8 cellular contexts compared by ENCODE assay signal in genomic region chr16:27318399-27319256, GRCh38. TPM values are rescaled to one million over a fixed set of nuclear protein-coding genes. Genes with fewer than 3 reads are reported as not detected.
DNase-seq lines count a peak whose midpoint lies in the region; ATAC-seq, FAIRE-seq and TF ChIP-seq lines count a peak whose summit lies in the region.

No MANE protein-coding gene starts in this region.

- peaks cover 83% of the 10 kb centered on the region for H3K79me2 ChIP-seq in GM12878 (ENCODE audit: control insufficient read depth, insufficient read depth, low read length)

- peak overlapping the region; percentile 38 to 62 for H2BK12ac ChIP-seq in mesenchymal stem cell (ENCODE audit: low read length in 2 of 2)

- peak overlapping the region; percentile 40 for H4K91ac ChIP-seq in mesenchymal stem cell (ENCODE audit: low read length)

- peak overlapping the region; percentile 6 to 49 for H3K18ac ChIP-seq in mesenchymal stem cell (ENCODE audit: low read depth in 1 of 2, low read length in 2 of 2)

- H3K27me3 ChIP-seq in GM12878 (replicated peaks in 1 of 2; ENCODE audit: control insufficient read depth in 2 of 2, insufficient read depth in 2 of 2, low read length in 1 of 2): no peaks in the 10 kb centered on the region
- no peaks in the 10 kb centered on the region for H3K27me3 ChIP-seq in mesenchymal stem cell (ENCODE audit: control insufficient read depth in 1 of 2, insufficient read depth in 1 of 2, low read length in 2 of 2)

- H4K8ac ChIP-seq in mesenchymal stem cell (ENCODE audit: low read length): peak overlapping the region; percentile 38

- H2AK5ac ChIP-seq in mesenchymal stem cell (ENCODE audit: low read length, severe bottlenecking): peak overlapping the region; percentile 70

- H3K9me3 ChIP-seq in GM12878 (replicated peaks; ENCODE audit: control insufficient read depth, insufficient read depth, low read length) (no peaks in the 10 kb centered on the region), mesenchymal stem cell (ENCODE audit: control insufficient read depth, low read length) (no peaks in the 10 kb centered on the region)

- H4K20me1 ChIP-seq in GM12878 (ENCODE audit: control insufficient read depth, insufficient read depth): peaks cover 5% of the 10 kb centered on the region

- H3K27me3 Mint-ChIP-seq in T-cell: no peaks in the 10 kb centered on the region

- FAIRE-seq in GM12878 (lab: Jason Lieb, UNC): peak; percentile 75

- H3K36me3 ChIP-seq in GM12878 (ENCODE audit: control insufficient read depth in 2 of 2, insufficient read depth in 2 of 2, low read length in 1 of 2) (no peaks in the 10 kb centered on the region; a peak in 1 of 4 replicates), mesenchymal stem cell (ENCODE audit: control insufficient read depth in 1 of 2, insufficient read depth in 2 of 2, low read depth in 1 of 2, low read length in 2 of 2) (peaks cover 3 to 13% of the 10 kb centered on the region in 2 experiments)

- POLR2A ChIA-PET in T-cell (lab: Charles Lee): interaction anchor here (0.5 to 2.1 kb wide), 5 partner anchors 49 to 88 kb away, joined by 3 to 7 read pairs (median 4); no protein-coding TSS in a partner anchor
- POLR2A ChIA-PET in GM12878 (lab: Charles Lee): interaction anchor here (0.6 to 3.1 kb wide), 12 partner anchors 44 to 139 kb away, joined by 3 to 15 read pairs (median 5); partner anchors contain the start of genes IL21R and KDM8

- H3K14ac ChIP-seq in mesenchymal stem cell (ENCODE audit: low read length in 2 of 2): no peak overlapping the region

- peak overlapping the region; percentile 85 to 100 (median 94) for H3K4me3 Mint-ChIP-seq in T-cell

- no peak overlapping the region for H2BK15ac ChIP-seq in mesenchymal stem cell (ENCODE audit: low read depth, poor library complexity, severe bottlenecking)

- RAD21 ChIA-PET in GM12878 (lab: Charles Lee; ENCODE audit: unreplicated experiment): interaction anchor here (0.6 to 8.3 kb wide), 14 partner anchors 33 to 137 kb away, joined by 3 to 93 read pairs (median 4); no protein-coding TSS in a partner anchor

- BruUV-seq in GM12878 (replicated peaks; lab: Mats Ljungman, UMichigan): no TSS peak

- H3K27ac ChIP-seq in GM12878 (ENCODE audit: control insufficient read depth, insufficient read depth) (peak overlapping the region; percentile 45), mesenchymal stem cell (ENCODE audit: low read length, poor library complexity, severe bottlenecking) (peak overlapping the region; percentile 62)

- peak overlapping the region; percentile 45; the same call in 1 of the 2 replicates for H3K4me3 ChIP-seq in GM12878
- H3K4me3 ChIP-seq in mesenchymal stem cell (ENCODE audit: insufficient read depth in 1 of 2, low read depth in 1 of 2, low read length in 2 of 2): peak overlapping the region in 1 of 2 experiments; percentile 1

- peak overlapping the region; percentile 10 for H3K9ac ChIP-seq in GM12878 (ENCODE audit: control insufficient read depth, insufficient read depth, low read length)
- H3K9ac ChIP-seq in mesenchymal stem cell (ENCODE audit: low read length): no peak overlapping the region

- no peak overlapping the region for H2BK120ac ChIP-seq in mesenchymal stem cell (ENCODE audit: low read depth, low read length)

- H3K4me1 Mint-ChIP-seq in T-cell: peaks cover 84 to 88% (median 88%) of the 10 kb centered on the region in 3 donors

- H3K4me1 ChIP-seq in GM12878 (ENCODE audit: control insufficient read depth, insufficient read depth, low read length): peaks cover 30% of the 10 kb centered on the region
- H3K4me1 ChIP-seq in mesenchymal stem cell (ENCODE audit: control insufficient read depth, insufficient read depth, low read depth, low read length): peaks cover 38% of the 10 kb centered on the region

- CTCF ChIA-PET in T-cell (lab: Charles Lee): interaction anchor here in 1 of 2 donors (0.6 to 4.4 kb wide), 4 partner anchors 49 to 139 kb away, joined by 3 to 27 read pairs (median 5); no protein-coding TSS in a partner anchor
- CTCF ChIA-PET in GM12878 (lab: Yijun Ruan, JAX): interaction anchor here (0.9 to 9.0 kb wide), 10 partner anchors 17 to 138 kb away, joined by 3 to 119 read pairs (median 4); no protein-coding TSS in a partner anchor

- no peaks in the 10 kb centered on the region for H3K9me3 Mint-ChIP-seq in T-cell

- peak overlapping the region in 1 of 2 experiments; percentile 14 for H3K23ac ChIP-seq in mesenchymal stem cell (ENCODE audit: low read length in 2 of 2)

- no peak overlapping the region for H2BK5ac ChIP-seq in mesenchymal stem cell (ENCODE audit: low read depth, low read length, poor library complexity, severe bottlenecking)

- SMC1A ChIA-PET in GM12878 (lab: Charles Lee; ENCODE audit: uncharacterized antibody, unreplicated experiment): interaction anchor here (0.7 to 9.6 kb wide), 19 partner anchors 8 to 109 kb away, joined by 3 to 88 read pairs (median 4); no protein-coding TSS in a partner anchor

- 34% methylated on average over 18 of the region's 18 CpGs for WGBS in GM12878 (ENCODE audit: insufficient coverage, insufficient replicate concordance, low lambda C conversion rate, missing lambda C conversion rate)
- 52% methylated on average over 18 of the region's 18 CpGs for WGBS in mesenchymal stem cell

- TF ChIP-seq CTCF in GM12878 (IDR thresholded peaks at IDR 0.05 in 2 of 3, conservative IDR thresholded peaks at IDR 0.05 in 1 of 3; ENCODE audit: control insufficient read depth in 2 of 3, extremely low read depth in 1 of 3, insufficient read depth in 1 of 3, low read depth in 3 of 3, low read length in 3 of 3): no peak

- intact Hi-C loops in GM12878 (cut with micrococcal nuclease; ENCODE audit: unreplicated experiment): loop anchor here (5.0 kb wide), 2 partner anchors 49 to 51 kb away; partner anchors contain the start of gene NSMCE1

- TF ChIP-seq POLR2A in GM12878 (IDR thresholded peaks at IDR 0.05; ENCODE audit: low read depth, low read length): no peak

- peaks cover 21% of the 10 kb centered on the region for H3K36me3 Mint-ChIP-seq in T-cell

- ATAC-seq in GM18868 (IDR thresholded peaks at IDR 0.05; ENCODE audit: unreplicated experiment) (peak; percentile 45), T-cell (replicated peaks in 1 of 4) (peak; percentile 70 to 72 (median 70)), GM12878 (peak; percentile 40), HG03565 (IDR thresholded peaks at IDR 0.05; ENCODE audit: unreplicated experiment) (no peak)

- peak overlapping the region; percentile 94 to 99 for H3K27ac Mint-ChIP-seq in T-cell

- H3K4me2 ChIP-seq in GM12878 (ENCODE audit: control insufficient read depth, insufficient read depth) (peak overlapping the region; percentile 81), mesenchymal stem cell (ENCODE audit: low read length, poor library complexity, severe bottlenecking) (peak overlapping the region; percentile 36)

- DNase-seq in T-cell (peak in 32 of 34 experiments; percentile 12 to 59 (median 36)), GM12878 (ENCODE audit: low read depth, low spot score) (no peak), mesenchymal stem cell (peak; percentile 89), NCI-H2196 (lab: John Stamatoyannopoulos, UW; ENCODE audit: unreplicated experiment) (no peak), DMS114 treated with DMSO at 0.1 percent for 48 hours (lab: John Stamatoyannopoulos, UW; ENCODE audit: unreplicated experiment) (no peak)
- peak; percentile 35 to 67 for DNase-seq in stimulated activated CD8-positive, alpha-beta memory T cell treated with anti-CD3 and anti-CD28 coated beads, Interleukin-7, amount 100 ng/mL, for 48 hours (ENCODE audit: extremely low read depth in 1 of 2, low read depth in 1 of 2)

- in situ Hi-C loops in GM12878 (cut with MboI): loop anchor here (5.0 kb wide), 1 partner anchor 81 kb away; no protein-coding TSS in a partner anchor

- TF ChIP-seq RAD21 in GM12878 (IDR thresholded peaks at IDR 0.05; ENCODE audit: insufficient read depth, low read depth, low read length): no peak

- H2AFZ ChIP-seq in GM12878 (ENCODE audit: control insufficient read depth, low read depth, low read length) (no peak overlapping the region; the same call in 1 of the 2 replicates), mesenchymal stem cell (ENCODE audit: low read depth, low read length) (no peak overlapping the region)

- TF ChIP-seq EP300 in GM12878 (IDR thresholded peaks at IDR 0.05; ENCODE audit: borderline replicate concordance in 1 of 2, control insufficient read depth in 1 of 2, low read depth in 2 of 2, low read length in 2 of 2): no peak

- H3K79me1 ChIP-seq in mesenchymal stem cell (replicated peaks; ENCODE audit: low read length, poor library complexity, severe bottlenecking): peaks cover 3% of the 10 kb centered on the region

- H3K4ac ChIP-seq in mesenchymal stem cell (ENCODE audit: low read depth in 1 of 2, low read length in 2 of 2): peak overlapping the region in 1 of 2 experiments; percentile 5

RNA-seq across cellular contexts. Expression of gene IL4R, which starts 4.9 kb away (rescaled TPM):
- 100 to 1,000 TPM; 186 to 281 (median 221) TPM for total RNA-seq in T-cell
- total RNA-seq in GM12878 (2013; cell fraction: nucleolus; rRNA removed): 148 and 149 TPM in 2 replicates
- 36.5 and 39.0 TPM in 2 replicates for total RNA-seq in GM12878 (2014; rRNA removed)
- total RNA-seq in GM12878 (2014; rRNA removed; fragmentation: Illumina TruSeq; extraction: Trizol): 33.8 and 34.3 TPM in 2 replicates
- total RNA-seq in GM12878 (2021): 69.5 and 70.4 TPM in 2 replicates
- 13.1 TPM for polyA plus RNA-seq in GM12878 (2011; ENCODE audit: low read depth)
- 42.8 and 69.2 TPM in 2 replicates for polyA plus RNA-seq in GM12878 (2011; rRNA removed)
- 69.2 and 84.8 TPM in 2 replicates for polyA plus RNA-seq in GM12878 (2011; cell fraction: cytosol; rRNA removed)
- 107 and 118 TPM in 2 replicates for polyA plus RNA-seq in GM12878 (2011; cell fraction: nucleus; rRNA removed)
- polyA plus RNA-seq in GM12878 (2012): 20.4 and 21.2 TPM in 2 replicates
- 19.4 and 39.4 TPM in 2 replicates for polyA plus RNA-seq in GM12878 (2014; fragmentation: Illumina TruSeq; extraction: Trizol)
- 1 to 10 TPM; 2.6 to 8.5 TPM for polyA plus RNA-seq in GM12878 (2014; fragmentation: Nextera tagmentation; extraction: Ambion mirVana)
- 67.3 and 68.6 TPM in 2 replicates for polyA plus RNA-seq in GM12878 (2014; rRNA removed)
- 10 to 100 TPM; 13.8 to 17.6 TPM for polyA plus RNA-seq in GM12878 (2016; fragmentation: Nextera tagmentation; extraction: Ambion mirVana)
- 60.5 and 84.7 TPM in 2 replicates for polyA minus RNA-seq in GM12878 (2011; rRNA and poly(A)+ RNA removed)
- polyA minus RNA-seq in GM12878 (2011; cell fraction: cytosol; rRNA and poly(A)+ RNA removed): 17.0 and 20.3 TPM in 2 replicates
- 32.0 and 57.7 TPM in 2 replicates for polyA minus RNA-seq in GM12878 (2011; cell fraction: nucleus; rRNA and poly(A)+ RNA removed)
- 79.3 TPM for polyA plus RNA-seq in mesenchymal stem cell (2013, experiment 1 of 2)
- 85.4 TPM for polyA plus RNA-seq in mesenchymal stem cell (2013, experiment 2 of 2)

RNA-seq across cellular contexts. Expression of gene NSMCE1, which starts 50.1 kb away (rescaled TPM):
- total RNA-seq in T-cell (10 to 100 TPM; 53.5 to 83.2 (median 73.9) TPM), GM12878 (2014; rRNA removed) (62.8 and 69.0 TPM in 2 replicates), GM12878 (2014; rRNA removed; fragmentation: Illumina TruSeq; extraction: Trizol) (63.8 and 66.7 TPM in 2 replicates), GM12878 (2021) (62.4 and 66.5 TPM in 2 replicates)
- 24.2 and 43.2 TPM in 2 replicates for total RNA-seq in GM12878 (2013; cell fraction: nucleolus; rRNA removed)
- polyA plus RNA-seq in GM12878 (2011; ENCODE audit: low read depth): 55.0 TPM
- polyA plus RNA-seq in GM12878 (2011; rRNA removed) (51.7 and 54.0 TPM in 2 replicates), GM12878 (2014; fragmentation: Illumina TruSeq; extraction: Trizol) (52.4 and 79.0 TPM in 2 replicates), GM12878 (2014; fragmentation: Nextera tagmentation; extraction: Ambion mirVana) (100 to 1,000 TPM; 168 to 214 TPM), GM12878 (2014; rRNA removed) (59.4 and 62.6 TPM in 2 replicates), GM12878 (2016; fragmentation: Nextera tagmentation; extraction: Ambion mirVana) (100 to 1,000 TPM; 110 to 120 TPM)
- 47.5 and 49.5 TPM in 2 replicates for polyA plus RNA-seq in GM12878 (2011; cell fraction: cytosol; rRNA removed)
- polyA plus RNA-seq in GM12878 (2011; cell fraction: nucleus; rRNA removed): 22.6 and 25.4 TPM in 2 replicates
- polyA plus RNA-seq in GM12878 (2012): 68.4 and 73.3 TPM in 2 replicates
- 39.8 and 45.0 TPM in 2 replicates for polyA minus RNA-seq in GM12878 (2011; rRNA and poly(A)+ RNA removed)
- polyA minus RNA-seq in GM12878 (2011; cell fraction: cytosol; rRNA and poly(A)+ RNA removed): 11.5 and 16.8 TPM in 2 replicates
- 16.3 and 23.2 TPM in 2 replicates for polyA minus RNA-seq in GM12878 (2011; cell fraction: nucleus; rRNA and poly(A)+ RNA removed)
- polyA plus RNA-seq in mesenchymal stem cell (2013, experiment 1 of 2): 52.8 TPM
- 54.6 TPM for polyA plus RNA-seq in mesenchymal stem cell (2013, experiment 2 of 2)

Comparison
In these comparisons a context has a peak if more than half of its experiments do, and no peak if none do; other contexts are left out.
1. DNase-seq: peak in T-cell (32 of 34), mesenchymal stem cell (single experiment) and stimulated activated CD8-positive, alpha-beta memory T cell treated with anti-CD3 and anti-CD28 coated beads, Interleukin-7, amount 100 ng/mL, for 48 hours (2 of 2); none in GM12878 (single experiment), NCI-H2196 (single experiment) and DMS114 treated with DMSO at 0.1 percent for 48 hours (single experiment).